8 cellular contexts compared by ENCODE assay signal in genomic region chr2:109615637-109616144, GRCh38. TPM values are rescaled to one million over a fixed set of nuclear protein-coding genes. Genes with fewer than 3 reads are reported as not detected.
DNase-seq lines count a peak whose midpoint lies in the region; ATAC-seq, FAIRE-seq and TF ChIP-seq lines count a peak whose summit lies in the region.

No MANE protein-coding gene starts in this region.

- peaks cover 47% of the 10 kb centered on the region for H3K36me3 Mint-ChIP-seq in Calu3 (ENCODE audit: insufficient read depth, unreplicated experiment)

- 82 to 87% methylated on average over 24 of the region's 24 CpGs for WGBS in pancreas, 2 donors

- peak; percentile 26 for TF ChIP-seq CTCF in Calu3 (IDR thresholded peaks at IDR 0.05; ENCODE audit: unreplicated experiment)
- peak in 3 of 6 experiments; percentile 20 to 33 (median 29) for TF ChIP-seq CTCF in Peyer's patch (IDR thresholded peaks at IDR 0.05)
- TF ChIP-seq CTCF in foreskin keratinocyte (conservative IDR thresholded peaks at IDR 0.05) = peak; percentile 56
- no peak for TF ChIP-seq CTCF in pancreas (IDR thresholded peaks at IDR 0.05)

- peak overlapping the region; percentile 73 for H3K4me3 Mint-ChIP-seq in Calu3 (ENCODE audit: low read depth, unreplicated experiment)

- H3K36me3 ChIP-seq in Peyer's patch (no peaks in the 10 kb centered on the region), pancreas (no peaks in the 10 kb centered on the region)

- ATAC-seq in foreskin keratinocyte (no peak), pancreas (no peak), HG02798 (IDR thresholded peaks at IDR 0.05; ENCODE audit: poor library complexity, unreplicated experiment) (no peak)

- intact Hi-C loops in Calu3 (cut with micrococcal nuclease; ENCODE audit: unreplicated experiment) = loop anchor here (2.0 to 5.0 kb wide), 2 partner anchors 47 to 83 kb away; no protein-coding TSS in a partner anchor
- intact Hi-C loops in pancreas (cut with DNase I) = no loop called here

- peak overlapping the region in 2 of 4 donors; percentile 98 to 99 for H3K27ac ChIP-seq in Peyer's patch
- H3K27ac ChIP-seq in foreskin keratinocyte = peak overlapping the region; percentile 79
- no peak overlapping the region for H3K27ac ChIP-seq in pancreas

- H3K9me3 ChIP-seq in Peyer's patch (no peaks in the 10 kb centered on the region), pancreas (no peaks in the 10 kb centered on the region)

- no peaks in the 10 kb centered on the region for H3K9me3 Mint-ChIP-seq in Calu3 (ENCODE audit: low read depth, unreplicated experiment)

- no peaks in the 10 kb centered on the region for H3K4me1 Mint-ChIP-seq in Calu3 (ENCODE audit: low read depth, unreplicated experiment)

- peak; percentile 41 for DNase-seq in Calu3
- peak in 1 of 3 donors; percentile 60 for DNase-seq in Peyer's patch
- DNase-seq in foreskin keratinocyte = peak in 1 of 2 donors; percentile 66
- no peak for DNase-seq in pancreas
- DNase-seq in NCI-H526 treated with DMSO at 0.1 percent for 48 hours (lab: John Stamatoyannopoulos, UW) = no peak
- DNase-seq in ureter (ENCODE audit: low spot score) = no peak
- DNase-seq in MV-4-11 (lab: John Stamatoyannopoulos, UW) = no peak

- H3K4me1 ChIP-seq in Peyer's patch (peaks cover 0 to 24% (median 1%) of the 10 kb centered on the region in 4 donors), foreskin keratinocyte (peaks cover 12% of the 10 kb centered on the region), pancreas (peaks cover 8 to 23% (median 9%) of the 10 kb centered on the region in 3 donors)

- H3K27me3 ChIP-seq in Peyer's patch (no peaks in the 10 kb centered on the region), foreskin keratinocyte (no peaks in the 10 kb centered on the region), pancreas (no peaks in the 10 kb centered on the region)

- peak overlapping the region in 3 of 4 donors; percentile 57 to 84 (median 60) for H3K4me3 ChIP-seq in Peyer's patch
- H3K4me3 ChIP-seq in pancreas = peak overlapping the region in 3 of 4 donors; percentile 71 to 83 (median 75)

- CTCF ChIA-PET in Calu3 (lab: Charles Lee) = interaction anchor here (0.6 to 2.2 kb wide), 5 partner anchors 9 to 653 kb away, joined by 3 to 5 read pairs (median 4); no protein-coding TSS in a partner anchor

- no peaks in the 10 kb centered on the region for H3K27me3 Mint-ChIP-seq in Calu3 (ENCODE audit: unreplicated experiment)

- peak overlapping the region; percentile 81 for H3K27ac Mint-ChIP-seq in Calu3 (ENCODE audit: unreplicated experiment)

- no TSS peak for BruUV-seq in Calu3 (replicated peaks; lab: Mats Ljungman, UMichigan)

- no peak for FAIRE-seq in pancreas (lab: Jason Lieb, UNC)

- no peak for TF ChIP-seq POLR2A in Peyer's patch (IDR thresholded peaks at IDR 0.05)

RNA-seq across cellular contexts. Expression of gene SOWAHC, which starts 1.5 kb away (rescaled TPM):
- 18.9 and 19.1 TPM in 2 replicates for total RNA-seq in Calu3 (2022)
- total RNA-seq in Peyer's patch = 10 to 100 TPM in 3 of 4 donors, 1 to 10 TPM in 1; 8.3 to 24.2 (median 17.2) TPM
- 30.8 and 31.2 TPM in 2 replicates for total RNA-seq in foreskin keratinocyte
- 10.1 and 11.5 TPM in 2 replicates for polyA plus RNA-seq in foreskin keratinocyte
- total RNA-seq in pancreas = 1 to 10 TPM; 2.6 to 5.3 (median 3.2) TPM
- 1 to 10 TPM; 1.2 to 3.2 TPM for polyA plus RNA-seq in pancreas
- total RNA-seq in ureter = 19.6 TPM

RNA-seq across cellular contexts. Expression of gene SEPTIN10, which starts 1.9 kb away (rescaled TPM):
- total RNA-seq in Calu3 (2022) = 64.3 and 72.2 TPM in 2 replicates
- total RNA-seq in Peyer's patch = 10 to 100 TPM; 22.3 to 55.2 (median 53.1) TPM
- total RNA-seq in foreskin keratinocyte = 93.4 and 100 TPM in 2 replicates
- 31.6 and 37.3 TPM in 2 replicates for polyA plus RNA-seq in foreskin keratinocyte
- total RNA-seq in pancreas = 10 to 100 TPM; 12.0 to 27.1 (median 17.8) TPM
- polyA plus RNA-seq in pancreas = 10 to 100 TPM in 1 of 2 donors, 1 to 10 TPM in 1; 7.9 to 13.9 TPM
- 91.7 TPM for total RNA-seq in ureter

Comparison
In these comparisons a context has a peak if more than half of its experiments do, and no peak if none do; other contexts are left out.
1. CTCF ChIP-seq: peak in Calu3 (single experiment) and foreskin keratinocyte (single experiment); none in pancreas (0 of 4).